In genomic region chr3:134602440-134602814, GRCh38 we compare ENCODE assay signal across 19 cellular contexts. TPM values are rescaled to one million over a fixed set of nuclear protein-coding genes. Genes with fewer than 3 reads are reported as not detected.
"Had no signal": no experiment of that assay in that cellular context is flagged by ENCODE, and none has a peak within 500 bp of the region (broad histone marks: within the 10 kb centered on the region; RNA-seq: fewer than 3 reads in every experiment).

No MANE protein-coding gene starts in this region.

- H3K27ac ChIP-seq: brain microvascular endothelial cell, heart left ventricle, skin epidermis, transverse colon had no signal

- H3K9me3 ChIP-seq: heart left ventricle, transverse colon had no signal

- H3K36me3 ChIP-seq: brain microvascular endothelial cell, heart left ventricle, transverse colon had no signal

- DNase-seq: activated CD4-positive, alpha-beta memory T cell treated with anti-CD3 and anti-CD28 coated beads, Interleukin-2, amount 10 ng/mL, durations not matched to agents 7 days and 5 days; activated gamma-delta T cell; activated naive CD8-positive, alpha-beta T cell treated with anti-CD3 and anti-CD28 coated beads for 36 hours; activated T-cell treated with anti-CD3 and anti-CD28 coated beads, Interleukin-2, amount 50 U/mL, for 72 hours; cortex of kidney; effector memory CD4-positive, alpha-beta T cell; foreskin melanocyte; stimulated activated CD4-positive, alpha-beta T cell treated with anti-CD3 and anti-CD28 coated beads, Interleukin-15, amount 100 ng/mL, for 24 hours; stimulated activated CD4-positive, alpha-beta T cell treated with anti-CD3 and anti-CD28 coated beads, Interleukin-4, amount 100 ng/mL, for 1 hour; stimulated activated naive B cell treated with anti-CD40 and anti-IgM and Interleukin-4, amounts not matched to agents 10 μg/mL and 1 μg/mL and 100 μg/mL, for 72 hours; T-helper 1 cell; transverse colon had no signal

- H3K27me3 ChIP-seq: brain microvascular endothelial cell, heart left ventricle, transverse colon had no signal

- ATAC-seq: activated T-cell treated with anti-CD3 and anti-CD28 coated beads, Interleukin-2, amount 50 U/mL, for 72 hours; left colon; stimulated activated naive B cell treated with anti-CD40 and anti-IgM and Interleukin-4, amounts not matched to agents 10 μg/mL and 1 μg/mL and 100 μg/mL, for 72 hours had no signal

- H3K4me3 ChIP-seq: heart left ventricle, lung, skin epidermis, transverse colon had no signal

RNA-seq across cellular contexts. Expression of gene KY, which starts 48.4 kb away (rescaled TPM):
- total RNA-seq: activated CD4-positive, alpha-beta memory T cell treated with anti-CD3 and anti-CD28 coated beads, Interleukin-2, amount 10 ng/mL, durations not matched to agents 7 days and 5 days; activated naive CD8-positive, alpha-beta T cell treated with anti-CD3 and anti-CD28 coated beads for 36 hours; activated T-cell treated with anti-CD3 and anti-CD28 coated beads, Interleukin-2, amount 50 U/mL, for 72 hours; SK-MEL-5; subcutaneous adipose tissue had no signal
